In genomic region chr17:41145261-41145660, GRCh38 we compare ENCODE assay signal across 34 cellular contexts. TPM values are rescaled to one million over a fixed set of nuclear protein-coding genes. Genes with fewer than 3 reads are reported as not detected.
"Had no signal": no experiment of that assay in that cellular context is flagged by ENCODE, and none has a peak within 500 bp of the region (broad histone marks: within the 10 kb centered on the region; RNA-seq: fewer than 3 reads in every experiment).

No MANE protein-coding gene starts in this region.

- H3K4me3 Mint-ChIP-seq: stimulated activated effector memory CD8-positive, alpha-beta T cell treated with anti-CD3 and anti-CD28 coated beads, Interleukin-12 subunit alpha, Interleukin-12 subunit beta, amount 100 ng/mL, for 72 hours; stimulated activated memory B cell treated with anti-CD40 and anti-IgM and Interleukin-4, amounts not matched to agents 10 μg/mL and 1 μg/mL and 100 μg/mL, for 72 hours; stimulated activated naive B cell treated with anti-CD40 and anti-IgM and Interleukin-4, amounts not matched to agents 10 μg/mL and 1 μg/mL and 100 μg/mL, for 72 hours; stimulated activated naive CD8-positive, alpha-beta T cell treated with anti-CD3 and anti-CD28 coated beads, Interleukin-15, amount 100 ng/mL, for 72 hours; stimulated activated naive CD8-positive, alpha-beta T cell treated with anti-CD3 and anti-CD28 coated beads, Interleukin-15, Interleukin-2, amounts not matched to agents 100 ng/mL and 50 ng/mL, for 24 hours; type B pancreatic cell had no signal

- H3K27ac Mint-ChIP-seq: stimulated activated effector memory CD8-positive, alpha-beta T cell treated with anti-CD3 and anti-CD28 coated beads, Interleukin-12 subunit alpha, Interleukin-12 subunit beta, amount 100 ng/mL, for 72 hours; stimulated activated memory B cell treated with anti-CD40 and anti-IgM and Interleukin-4, amounts not matched to agents 10 μg/mL and 1 μg/mL and 100 μg/mL, for 72 hours; stimulated activated naive B cell treated with anti-CD40 and anti-IgM and Interleukin-4, amounts not matched to agents 10 μg/mL and 1 μg/mL and 100 μg/mL, for 72 hours; stimulated activated naive CD8-positive, alpha-beta T cell treated with anti-CD3 and anti-CD28 coated beads, Interleukin-15, amount 100 ng/mL, for 72 hours; stimulated activated naive CD8-positive, alpha-beta T cell treated with anti-CD3 and anti-CD28 coated beads, Interleukin-15, Interleukin-2, amounts not matched to agents 100 ng/mL and 50 ng/mL, for 24 hours; type B pancreatic cell had no signal

- H3K4me1 ChIP-seq: stomach, suprapubic skin, testis, thyroid gland, tibial artery, tibial nerve, transverse colon, upper lobe of left lung, upper lobe of right lung, uterus, vagina had no signal

- H3K36me3 ChIP-seq: stomach, suprapubic skin, thoracic aorta, thyroid gland, tibial artery, tibial nerve, transverse colon, upper lobe of left lung, upper lobe of right lung, uterus, vagina had no signal

- ATAC-seq: stimulated activated effector memory CD8-positive, alpha-beta T cell treated with anti-CD3 and anti-CD28 coated beads, Interleukin-12 subunit alpha, Interleukin-12 subunit beta, amount 100 ng/mL, for 72 hours; stimulated activated memory B cell treated with anti-CD40 and anti-IgM and Interleukin-4, amounts not matched to agents 10 μg/mL and 1 μg/mL and 100 μg/mL, for 72 hours; stimulated activated naive B cell treated with anti-CD40 and anti-IgM and Interleukin-4, amounts not matched to agents 10 μg/mL and 1 μg/mL and 100 μg/mL, for 72 hours; stimulated activated naive CD8-positive, alpha-beta T cell treated with anti-CD3 and anti-CD28 coated beads, Interleukin-15, amount 100 ng/mL, for 72 hours; stimulated activated naive CD8-positive, alpha-beta T cell treated with anti-CD3 and anti-CD28 coated beads, Interleukin-15, Interleukin-2, amounts not matched to agents 100 U/mL and 50 U/mL, for 24 hours; upper lobe of right lung had no signal

- DNase-seq: stimulated activated CD4-positive, alpha-beta T cell treated with anti-CD3 and anti-CD28 coated beads, Interleukin-2, amount 100 ng/mL, for 48 hours; stimulated activated CD4-positive, alpha-beta T cell treated with anti-CD3 and anti-CD28 coated beads, Interleukin-4, amount 100 ng/mL, for 1 hour; stimulated activated CD4-positive, alpha-beta T cell treated with anti-CD3 and anti-CD28 coated beads, Interleukin-4, amount 100 ng/mL, for 24 hours; stimulated activated CD4-positive, alpha-beta T cell treated with anti-CD3 and anti-CD28 coated beads, Interleukin-4, amount 100 ng/mL, for 4 hours; stimulated activated CD8-positive, alpha-beta memory T cell treated with anti-CD3 and anti-CD28 coated beads, Interleukin-4, amount 100 ng/mL, for 48 hours; stimulated activated naive B cell treated with anti-CD40 and anti-IgM and Interleukin-4, amounts not matched to agents 10 μg/mL and 1 μg/mL and 100 μg/mL, for 72 hours; stimulated activated naive CD4-positive, alpha-beta T cell; stimulated activated naive CD4-positive, alpha-beta T cell treated with Interleukin-2 at 50 U/mL for 16 hours; stimulated activated naive CD8-positive, alpha-beta T cell treated with anti-CD3 and anti-CD28 coated beads, Interleukin-15, amount 100 ng/mL, for 72 hours; stimulated activated naive CD8-positive, alpha-beta T cell treated with anti-CD3 and anti-CD28 coated beads, Interleukin-15, Interleukin-2, amounts not matched to agents 100 U/mL and 50 U/mL, for 24 hours; stomach; substantia nigra; testis; thyroid gland; tibial artery; transverse colon; trophoblast cell; upper lobe of left lung; upper lobe of right lung; uterus had no signal

- H3K4me1 Mint-ChIP-seq: stimulated activated effector memory CD8-positive, alpha-beta T cell treated with anti-CD3 and anti-CD28 coated beads, Interleukin-12 subunit alpha, Interleukin-12 subunit beta, amount 100 ng/mL, for 72 hours; stimulated activated memory B cell treated with anti-CD40 and anti-IgM and Interleukin-4, amounts not matched to agents 10 μg/mL and 1 μg/mL and 100 μg/mL, for 72 hours; stimulated activated naive CD8-positive, alpha-beta T cell treated with anti-CD3 and anti-CD28 coated beads, Interleukin-15, amount 100 ng/mL, for 72 hours had no signal

- H3K27me3 ChIP-seq: testis, thyroid gland, tibial artery, tibial nerve, transverse colon, upper lobe of left lung, upper lobe of right lung, uterus, vagina had no signal

- H3K9me3 ChIP-seq: testis, thyroid gland, uterus, vagina had no signal

- H3K27me3 Mint-ChIP-seq: stimulated activated naive B cell treated with anti-CD40 and anti-IgM and Interleukin-4, amounts not matched to agents 10 μg/mL and 1 μg/mL and 100 μg/mL, for 72 hours; stimulated activated naive CD8-positive, alpha-beta T cell treated with anti-CD3 and anti-CD28 coated beads, Interleukin-15, amount 100 ng/mL, for 72 hours; stimulated activated naive CD8-positive, alpha-beta T cell treated with anti-CD3 and anti-CD28 coated beads, Interleukin-15, Interleukin-2, amounts not matched to agents 100 ng/mL and 50 ng/mL, for 24 hours had no signal

- H3K27ac ChIP-seq: stomach, suprapubic skin, testis, thoracic aorta, thyroid gland, tibial artery, tibial nerve, transverse colon, upper lobe of left lung, upper lobe of right lung, uterus, vagina had no signal

- H3K36me3 Mint-ChIP-seq: stimulated activated effector memory CD8-positive, alpha-beta T cell treated with anti-CD3 and anti-CD28 coated beads, Interleukin-12 subunit alpha, Interleukin-12 subunit beta, amount 100 ng/mL, for 72 hours had no signal

- FAIRE-seq: urothelium cell line had no signal

- H3K4me3 ChIP-seq: stomach, suprapubic skin, testis, thoracic aorta, thyroid gland, tibial artery, tibial nerve, transverse colon, upper lobe of left lung, upper lobe of right lung, uterus, vagina had no signal

RNA-seq across cellular contexts. Expression of gene KRTAP4-5, which starts 4.4 kb away (rescaled TPM):
- total RNA-seq: stomach, subcutaneous adipose tissue, temporal lobe, testis, thoracic aorta, thyroid gland, tibial nerve, transverse colon, upper lobe of left lung, upper lobe of right lung, ureter, urinary bladder, uterus, vagina had no signal
- polyA plus RNA-seq: stomach, thymus, urinary bladder had no signal

RNA-seq across cellular contexts. Expression of gene KRTAP4-6, which starts 4.9 kb away (rescaled TPM):
- total RNA-seq: stomach, subcutaneous adipose tissue, temporal lobe, testis, thoracic aorta, thyroid gland, tibial nerve, transverse colon, upper lobe of left lung, upper lobe of right lung, ureter, urinary bladder, uterus, vagina had no signal
- polyA plus RNA-seq: stomach, thymus, urinary bladder had no signal

RNA-seq across cellular contexts. Expression of gene KRTAP4-4, which starts 15.3 kb away (rescaled TPM):
- total RNA-seq: stomach, subcutaneous adipose tissue, temporal lobe, testis, thoracic aorta, thyroid gland, tibial nerve, transverse colon, upper lobe of left lung, upper lobe of right lung, ureter, urinary bladder, uterus, vagina had no signal
- polyA plus RNA-seq: stomach, thymus, urinary bladder had no signal

RNA-seq across cellular contexts. Expression of gene KRTAP4-12, which starts 21.3 kb away (rescaled TPM):
- total RNA-seq: stomach, subcutaneous adipose tissue, temporal lobe, testis, thoracic aorta, thyroid gland, tibial nerve, transverse colon, upper lobe of left lung, upper lobe of right lung, ureter, urinary bladder, uterus, vagina had no signal
- polyA plus RNA-seq: stomach, thymus, urinary bladder had no signal

RNA-seq across cellular contexts. Expression of gene KRTAP4-3, which starts 22.8 kb away (rescaled TPM):
- total RNA-seq: stomach, subcutaneous adipose tissue, temporal lobe, testis, thoracic aorta, thyroid gland, tibial nerve, transverse colon, upper lobe of left lung, upper lobe of right lung, ureter, urinary bladder, uterus, vagina had no signal
- polyA plus RNA-seq: stomach, thymus, urinary bladder had no signal
